In genomic region chr20:10800288-10800687, GRCh38 we compare ENCODE assay signal across 1 cellular context.
TF ChIP-seq lines count a peak whose summit lies in the region.

No MANE protein-coding gene starts in this region.

TF ChIP-seq in HepG2, 621 proteins besides CTCF, POLR2A, EP300 and RAD21 (continued from another document and continues in another):
- TF ChIP-seq ZHX1 (CRISPR knock-in tag; IDR thresholded peaks at IDR 0.05; ENCODE audit: low read depth) (no peak), ZNF747 (CRISPR knock-in tag; IDR thresholded peaks at IDR 0.05; ENCODE audit: borderline replicate concordance) (0 out of 2 replicates have a peak, but pooled peaks have one; percentile 28), IRF1 (CRISPR knock-in tag; IDR thresholded peaks at IDR 0.05; ENCODE audit: low read depth) (no peak), CSRNP2 (CRISPR knock-in tag; conservative IDR thresholded peaks at IDR 0.05; ENCODE audit: low read depth) (no peak), ZNF687 (CRISPR knock-in tag; IDR thresholded peaks at IDR 0.05) (no peak), FOXM1 (CRISPR knock-in tag; IDR thresholded peaks at IDR 0.05) (no peak), DNMT1 (CRISPR knock-in tag; IDR thresholded peaks at IDR 0.05) (no peak), ZNF761 (CRISPR knock-in tag; conservative IDR thresholded peaks at IDR 0.05) (no peak), KLF15 (CRISPR knock-in tag; IDR thresholded peaks at IDR 0.05; ENCODE audit: borderline replicate concordance) (no peak), ADNP (CRISPR knock-in tag; IDR thresholded peaks at IDR 0.05) (no peak), MXD4 (CRISPR knock-in tag; IDR thresholded peaks at IDR 0.05) (no peak), ZSCAN12 (CRISPR knock-in tag; IDR thresholded peaks at IDR 0.05) (no peak), ZNF431 (CRISPR knock-in tag; IDR thresholded peaks at IDR 0.05; ENCODE audit: borderline replicate concordance, low read depth) (no peak), ZFX (CRISPR knock-in tag; IDR thresholded peaks at IDR 0.05; ENCODE audit: low read depth) (no peak), LCORL (IDR thresholded peaks at IDR 0.05) (no peak), LCORL (CRISPR knock-in tag; IDR thresholded peaks at IDR 0.05) (no peak), ZNF691 (CRISPR knock-in tag; IDR thresholded peaks at IDR 0.05; ENCODE audit: borderline replicate concordance, low read depth) (no peak), TCF12 (IDR thresholded peaks at IDR 0.05) (no peak), TCF12 (CRISPR knock-in tag; IDR thresholded peaks at IDR 0.05) (no peak), U2AF2 (IDR thresholded peaks at IDR 0.05; ENCODE audit: low read depth, low read length) (no peak), ZNF605 (CRISPR knock-in tag; IDR thresholded peaks at IDR 0.05) (no peak), TEAD2 (CRISPR knock-in tag; IDR thresholded peaks at IDR 0.05) (no peak), ZNF616 (CRISPR knock-in tag; IDR thresholded peaks at IDR 0.05; ENCODE audit: low read depth) (no peak), NFRKB (IDR thresholded peaks at IDR 0.05) (no peak), CCAR2 (optimal IDR thresholded peaks at IDR 0.05; ENCODE audit: low read depth, low read length) (no peak), NR0B2 (CRISPR knock-in tag; IDR thresholded peaks at IDR 0.05) (no peak), MTA1 (CRISPR knock-in tag; IDR thresholded peaks at IDR 0.05; ENCODE audit: borderline replicate concordance) (no peak), TMF1 (CRISPR knock-in tag; IDR thresholded peaks at IDR 0.05; ENCODE audit: low read depth) (no peak), HINFP (CRISPR knock-in tag; IDR thresholded peaks at IDR 0.05; ENCODE audit: low read depth) (no peak), HNF4G (IDR thresholded peaks at IDR 0.05; ENCODE audit: borderline replicate concordance, low read depth, low read length) (no peak), HNF4G (CRISPR knock-in tag; IDR thresholded peaks at IDR 0.05; ENCODE audit: borderline replicate concordance, low read depth) (no peak), RARA (CRISPR knock-in tag; IDR thresholded peaks at IDR 0.05) (peak; percentile 87), ZNF574 (CRISPR knock-in tag; IDR thresholded peaks at IDR 0.05) (no peak), PRDM15 (CRISPR knock-in tag; IDR thresholded peaks at IDR 0.05) (no peak), ZNF780A (CRISPR knock-in tag; IDR thresholded peaks at IDR 0.05) (no peak), DDIT3 (CRISPR knock-in tag; IDR thresholded peaks at IDR 0.05) (no peak), SMAD9 (CRISPR knock-in tag; IDR thresholded peaks at IDR 0.05) (no peak), MAFF (IDR thresholded peaks at IDR 0.05; ENCODE audit: low read depth, low read length) (no peak), RFX5 (IDR thresholded peaks at IDR 0.05; ENCODE audit: low read depth, low read length) (no peak), CERS6 (CRISPR knock-in tag; IDR thresholded peaks at IDR 0.05) (no peak), ZSCAN25 (CRISPR knock-in tag; IDR thresholded peaks at IDR 0.05) (no peak), ARNTL (CRISPR knock-in tag; IDR thresholded peaks at IDR 0.05) (no peak), ZSCAN20 (CRISPR knock-in tag; IDR thresholded peaks at IDR 0.05; ENCODE audit: borderline replicate concordance) (no peak), ZBTB42 (CRISPR knock-in tag; IDR thresholded peaks at IDR 0.05) (no peak), PTBP1 (IDR thresholded peaks at IDR 0.05; ENCODE audit: low read depth, low read length, poor library complexity, severe bottlenecking) (no peak), ZNF17 (CRISPR knock-in tag; IDR thresholded peaks at IDR 0.05) (no peak), MBD4 (IDR thresholded peaks at IDR 0.05; ENCODE audit: borderline replicate concordance, low read length) (no peak)
